In genomic region chr2:240212425-240213225, GRCh38 we compare ENCODE assay signal across 17 cellular contexts.
"Had no signal": no experiment of that assay in that cellular context is flagged by ENCODE, and none has a peak within 500 bp of the region (broad histone marks: within the 10 kb centered on the region; RNA-seq: fewer than 3 reads in every experiment).

No MANE protein-coding gene starts in this region.

- ATAC-seq: activated T-cell treated with anti-CD3 and anti-CD28 coated beads, Interleukin-2, amount 50 U/mL, for 72 hours; naive thymus-derived CD4-positive, alpha-beta T cell had no signal

- DNase-seq: activated CD4-positive, alpha-beta T cell treated with anti-CD3 and anti-CD28 coated beads, Interleukin-2, amount 50 U/mL, for 4 hours; activated CD4-positive, CD25-positive, alpha-beta regulatory T cell treated with anti-CD3 and anti-CD28 coated beads, Interleukin-2, amount 50 U/mL, for 72 hours; activated naive CD4-positive, alpha-beta T cell treated with Interleukin-2 at 50 U/mL for 16 hours; activated T-cell treated with anti-CD3 and anti-CD28 coated beads, Interleukin-2, amount 50 U/mL, for 72 hours; dermis blood vessel endothelial cell; endodermal cell; erythroblast; kidney glomerular epithelial cell; naive thymus-derived CD4-positive, alpha-beta T cell; SJCRH30; stimulated activated CD4-positive, alpha-beta T cell treated with anti-CD3 and anti-CD28 coated beads, Interleukin-4, amount 100 ng/mL, for 4 hours; stomach; SW 1271 had no signal

- H3K36me3 Mint-ChIP-seq: naive thymus-derived CD4-positive, alpha-beta T cell had no signal

- H3K4me3 ChIP-seq: lung, psoas muscle, SJCRH30, stomach, tibial artery had no signal

- H3K4me3 Mint-ChIP-seq: activated T-cell treated with anti-CD3 and anti-CD28 coated beads, Interleukin-2, amount 50 U/mL, for 72 hours; endodermal cell; naive thymus-derived CD4-positive, alpha-beta T cell; T-helper 2 cell treated with Interferon-gamma antibody and Interleukin-4, amounts not matched to agents 5 μg/mL and 100 μg/mL, for 36 hours had no signal

- H3K4me1 ChIP-seq: psoas muscle, stomach, tibial artery had no signal

- H3K36me3 ChIP-seq: SJCRH30, stomach, tibial artery had no signal

- H3K9me3 ChIP-seq: psoas muscle, SJCRH30 had no signal

- H3K4me1 Mint-ChIP-seq: endodermal cell; naive thymus-derived CD4-positive, alpha-beta T cell had no signal

- H3K27ac Mint-ChIP-seq: activated T-cell treated with anti-CD3 and anti-CD28 coated beads, Interleukin-2, amount 50 U/mL, for 72 hours; endodermal cell; naive thymus-derived CD4-positive, alpha-beta T cell; T-helper 2 cell treated with Interferon-gamma antibody and Interleukin-4, amounts not matched to agents 5 μg/mL and 100 μg/mL, for 36 hours had no signal

- H3K27me3 ChIP-seq: SJCRH30 had no signal

- H3K27ac ChIP-seq: psoas muscle, SJCRH30, stomach, tibial artery had no signal

- H3K9me3 Mint-ChIP-seq: activated T-cell treated with anti-CD3 and anti-CD28 coated beads, Interleukin-2, amount 50 U/mL, for 72 hours; naive thymus-derived CD4-positive, alpha-beta T cell; T-helper 2 cell treated with Interferon-gamma antibody and Interleukin-4, amounts not matched to agents 5 μg/mL and 100 μg/mL, for 36 hours had no signal

- H3K27me3 Mint-ChIP-seq: naive thymus-derived CD4-positive, alpha-beta T cell had no signal
